In the genomic region with DNA sequence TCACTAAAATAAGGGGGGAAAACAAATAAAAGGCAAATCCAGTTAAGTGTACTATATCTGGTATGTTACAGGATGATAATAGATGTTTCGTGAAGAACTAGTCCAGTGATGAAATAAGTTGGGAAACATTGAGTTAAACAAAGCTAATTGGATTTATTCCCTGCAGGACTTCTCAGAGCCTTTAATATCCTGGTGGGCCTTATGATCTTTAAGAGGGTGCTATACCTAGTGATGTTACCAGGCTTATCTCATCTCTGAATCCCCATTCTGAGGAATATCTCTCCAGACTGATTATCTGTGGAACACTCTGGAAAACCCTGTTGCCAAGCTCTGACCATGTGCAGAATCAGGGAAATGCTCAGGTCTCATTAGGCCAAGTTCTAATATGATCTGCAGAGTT, we compare ENCODE assay signal across 21 cellular contexts. TPM values are rescaled to one million over a fixed set of nuclear protein-coding genes. Genes with fewer than 3 reads are reported as not detected.
A peak's percentile ranks its signal among the peaks of the same experiment; 100 is the strongest.
DNase-seq lines count a peak whose midpoint lies in the region; ATAC-seq and TF ChIP-seq lines count a peak whose summit lies in the region.
"Had no signal": no experiment of that assay in that cellular context is flagged by ENCODE, and none has a peak within 500 bp of the region (broad histone marks: within the 10 kb centered on the region; RNA-seq: fewer than 3 reads in every experiment).

No MANE protein-coding gene starts in this region.

- no peak overlapping the region for H3K27ac ChIP-seq in HEK293 (ENCODE audit: extremely low read depth, low read depth, low read length)
- H3K27ac ChIP-seq: BLaER1 had no signal

- H3K9me3 Mint-ChIP-seq in activated naive CD8-positive, alpha-beta T cell treated with anti-CD3 and anti-CD28 coated beads, Interleukin-2, amount 10 ng/mL, durations not matched to agents 7 days and 5 days = peaks cover 5% of the 10 kb centered on the region
- H3K9me3 Mint-ChIP-seq in activated naive CD8-positive, alpha-beta T cell treated with anti-CD3 and anti-CD28 coated beads, Interleukin-2, amount 50 U/mL, for 24 hours = peaks cover 2% of the 10 kb centered on the region

- peaks cover 10% of the 10 kb centered on the region for H3K36me3 Mint-ChIP-seq in activated naive CD8-positive, alpha-beta T cell treated with anti-CD3 and anti-CD28 coated beads, Interleukin-2, amount 10 ng/mL, durations not matched to agents 7 days and 5 days
- H3K36me3 Mint-ChIP-seq in activated naive CD8-positive, alpha-beta T cell treated with anti-CD3 and anti-CD28 coated beads, Interleukin-2, amount 50 U/mL, for 24 hours (ENCODE audit: low read depth) = no peaks in the 10 kb centered on the region
- H3K36me3 Mint-ChIP-seq: CD14-positive monocyte; CD4-positive, CD25-positive, alpha-beta regulatory T cell had no signal

- H3K36me3 ChIP-seq in HEK293 (ENCODE audit: control insufficient read depth in 2 of 2, insufficient read depth in 1 of 2, low read length in 2 of 2) = no peaks in the 10 kb centered on the region
- H3K36me3 ChIP-seq: BE2C, BLaER1 had no signal

- H3K27ac Mint-ChIP-seq in activated naive CD8-positive, alpha-beta T cell treated with anti-CD3 and anti-CD28 coated beads, Interleukin-2, amount 10 ng/mL, durations not matched to agents 7 days and 5 days = peak overlapping the region; percentile 13
- H3K27ac Mint-ChIP-seq in activated naive CD8-positive, alpha-beta T cell treated with anti-CD3 and anti-CD28 coated beads, Interleukin-2, amount 50 U/mL, for 24 hours = no peak overlapping the region
- H3K27ac Mint-ChIP-seq: CD14-positive monocyte had no signal

- no peak overlapping the region for H3K4me3 ChIP-seq in HEK293 (ENCODE audit: low read depth, low read length)
- H3K4me3 ChIP-seq: BLaER1 had no signal

- POLR2A ChIA-PET in activated naive CD8-positive, alpha-beta T cell treated with anti-CD3 and anti-CD28 coated beads, Interleukin-2, amount 10 ng/mL, durations not matched to agents 7 days and 5 days (lab: Charles Lee) = interaction anchor here (0.6 to 2.5 kb wide), 3 partner anchors 19 to 231 kb away, joined by 3 to 20 read pairs (median 5); no protein-coding TSS in a partner anchor
- POLR2A ChIA-PET in HEK293 (lab: Yijun Ruan, JAX) = no interaction called here

- no peak overlapping the region for H3K4me3 Mint-ChIP-seq in activated naive CD8-positive, alpha-beta T cell treated with anti-CD3 and anti-CD28 coated beads, Interleukin-2, amount 10 ng/mL, durations not matched to agents 7 days and 5 days
- H3K4me3 Mint-ChIP-seq in activated naive CD8-positive, alpha-beta T cell treated with anti-CD3 and anti-CD28 coated beads, Interleukin-2, amount 50 U/mL, for 24 hours = no peak overlapping the region
- H3K4me3 Mint-ChIP-seq: CD14-positive monocyte; CD4-positive, alpha-beta memory T cell; CD4-positive, CD25-positive, alpha-beta regulatory T cell had no signal

- TF ChIP-seq CTCF in HEK293 (tag by site-specific recombination; IDR thresholded peaks at IDR 0.05) = no peak

- CTCF ChIA-PET in HEK293 (lab: Yijun Ruan, JAX) = interaction anchor here (0.5 to 1.4 kb wide), 6 partner anchors 174 to 591 kb away, joined by 3 to 9 read pairs (median 4); no protein-coding TSS in a partner anchor

- ATAC-seq in activated naive CD8-positive, alpha-beta T cell treated with anti-CD3 and anti-CD28 coated beads, Interleukin-2, amount 10 ng/mL, durations not matched to agents 7 days and 5 days (ENCODE audit: low read depth) = no peak
- no peak for ATAC-seq in activated naive CD8-positive, alpha-beta T cell treated with anti-CD3 and anti-CD28 coated beads, Interleukin-2, amount 50 U/mL, for 24 hours
- ATAC-seq in left ventricle myocardium superior = no peak

- intact Hi-C loops in left ventricle myocardium superior (cut with micrococcal nuclease) = no loop called here

- no peaks in the 10 kb centered on the region for H3K4me1 ChIP-seq in HEK293 (ENCODE audit: control insufficient read depth, insufficient read depth, low read length)
- H3K4me1 ChIP-seq: BE2C had no signal

- no peaks in the 10 kb centered on the region for H3K27me3 Mint-ChIP-seq in activated naive CD8-positive, alpha-beta T cell treated with anti-CD3 and anti-CD28 coated beads, Interleukin-2, amount 10 ng/mL, durations not matched to agents 7 days and 5 days
- H3K27me3 Mint-ChIP-seq in activated naive CD8-positive, alpha-beta T cell treated with anti-CD3 and anti-CD28 coated beads, Interleukin-2, amount 50 U/mL, for 24 hours = no peaks in the 10 kb centered on the region
- H3K27me3 Mint-ChIP-seq: CD4-positive, alpha-beta memory T cell; CD8-positive, alpha-beta memory T cell had no signal

- no peak for DNase-seq in activated naive CD8-positive, alpha-beta T cell treated with anti-CD3 and anti-CD28 coated beads, Interleukin-2, amount 10 ng/mL, durations not matched to agents 7 days and 5 days
- no peak for DNase-seq in activated naive CD8-positive, alpha-beta T cell treated with anti-CD3 and anti-CD28 coated beads, Interleukin-2, amount 50 U/mL, for 24 hours
- DNase-seq in left ventricle myocardium superior = no peak
- no peak for DNase-seq in NCI-H748 treated with DMSO at 0.1 percent for 48 hours (lab: John Stamatoyannopoulos, UW)
- DNase-seq: 8988T; ACHN; BE2C; CD4-positive, alpha-beta memory T cell; CD4-positive, CD25-positive, alpha-beta regulatory T cell; CD8-positive, alpha-beta memory T cell; COR-L47; DMS 273 treated with DMSO at 0.1 percent for 48 hours; DMS153; DMS53; DMS79; DND-41; EL; GF-D8 had no signal

- H3K4me1 Mint-ChIP-seq in activated naive CD8-positive, alpha-beta T cell treated with anti-CD3 and anti-CD28 coated beads, Interleukin-2, amount 10 ng/mL, durations not matched to agents 7 days and 5 days = peaks cover 31% of the 10 kb centered on the region
- H3K4me1 Mint-ChIP-seq in activated naive CD8-positive, alpha-beta T cell treated with anti-CD3 and anti-CD28 coated beads, Interleukin-2, amount 50 U/mL, for 24 hours = peaks cover 31% of the 10 kb centered on the region

- H3K9me3 ChIP-seq in HEK293 (ENCODE audit: control insufficient read depth, insufficient read depth, low read depth, low read length) = no peaks in the 10 kb centered on the region
- H3K9me3 ChIP-seq: BE2C had no signal

TF ChIP-seq in HEK293, 187 proteins besides CTCF, POLR2A, EP300 and RAD21:
- TF ChIP-seq ZNF239 (tag by site-specific recombination; IDR thresholded peaks at IDR 0.05) (peak; percentile 88), ZNF433 (tag by site-specific recombination; IDR thresholded peaks at IDR 0.05; ENCODE audit: low read depth) (no peak), BCL11B (tag by site-specific recombination; IDR thresholded peaks at IDR 0.05; ENCODE audit: low read depth) (no peak), ZIC2 (tag by site-specific recombination; IDR thresholded peaks at IDR 0.05) (no peak), ZNF426 (tag by site-specific recombination; IDR thresholded peaks at IDR 0.05) (no peak), KLF1 (tag by site-specific recombination; IDR thresholded peaks at IDR 0.05) (no peak), GLIS1 (tag by site-specific recombination; IDR thresholded peaks at IDR 0.05) (no peak)

RNA-seq across cellular contexts. Expression of a gene that starts 54.8 kb away (rescaled TPM):
- total RNA-seq in activated naive CD8-positive, alpha-beta T cell treated with anti-CD3 and anti-CD28 coated beads, Interleukin-2, amount 10 ng/mL, durations not matched to agents 7 days and 5 days = 1 to 10 TPM; 7.6 to 8.8 TPM
- total RNA-seq in left ventricle myocardium superior = 20.7 TPM
